In genomic region chr13:110817143-110817542, GRCh38 we compare ENCODE assay signal across 20 cellular contexts.
"Had no signal": no experiment of that assay in that cellular context is flagged by ENCODE, and none has a peak within 500 bp of the region (broad histone marks: within the 10 kb centered on the region; RNA-seq: fewer than 3 reads in every experiment).

No MANE protein-coding gene starts in this region.

- H3K4me3 ChIP-seq: dorsolateral prefrontal cortex, esophagus muscularis mucosa, hepatocyte, lung, spleen, tibial artery, upper lobe of left lung had no signal

- FAIRE-seq: kidney had no signal

- H3K27me3 ChIP-seq: hepatocyte had no signal

- H3K36me3 ChIP-seq: esophagus muscularis mucosa, spleen, tibial artery, upper lobe of left lung had no signal

- H3K9me3 ChIP-seq: esophagus muscularis mucosa, spleen, tibial artery, upper lobe of left lung had no signal

- ATAC-seq: foreskin keratinocyte; left colon; sciatic nerve; stimulated activated memory B cell treated with anti-CD40 and anti-IgM and Interleukin-4, amounts not matched to agents 10 μg/mL and 1 μg/mL and 100 μg/mL, for 72 hours had no signal

- H3K27ac ChIP-seq: dorsolateral prefrontal cortex, esophagus muscularis mucosa, foreskin keratinocyte, hepatocyte, spleen, tibial artery, upper lobe of left lung had no signal

- H3K4me1 ChIP-seq: foreskin keratinocyte had no signal

- DNase-seq: cortex of kidney; dorsolateral prefrontal cortex; effector CD8-positive, alpha-beta T cell; foreskin keratinocyte; kidney; left colon; left ventricle myocardium superior; mesendoderm; naive B cell; spleen; stimulated activated CD4-positive, alpha-beta T cell treated with anti-CD3 and anti-CD28 coated beads, Interleukin-15, amount 100 ng/mL, for 24 hours; stimulated activated CD4-positive, alpha-beta T cell treated with anti-CD3 and anti-CD28 coated beads, Interleukin-1b, Interleukin-23, amount 100 ng/mL, for 48 hours; stimulated activated CD4-positive, alpha-beta T cell treated with anti-CD3 and anti-CD28 coated beads, Interleukin-4, amount 100 ng/mL, for 24 hours; upper lobe of left lung had no signal
